In genomic region chr14:49945448-49946319, GRCh38 we compare ENCODE assay signal across 9 cellular contexts. TPM values are rescaled to one million over a fixed set of nuclear protein-coding genes. Genes with fewer than 3 reads are reported as not detected.
DNase-seq lines count a peak whose midpoint lies in the region; ATAC-seq and TF ChIP-seq lines count a peak whose summit lies in the region.
"Had no signal": no experiment of that assay in that cellular context is flagged by ENCODE, and none has a peak within 500 bp of the region (broad histone marks: within the 10 kb centered on the region; RNA-seq: fewer than 3 reads in every experiment).

No MANE protein-coding gene starts in this region.

- H3K27ac ChIP-seq in dorsolateral prefrontal cortex (peak overlapping the region in 35 of 59 donors; percentile 5 to 73 (median 46)), trophoblast cell (ENCODE audit: low read depth, low read length) (peak overlapping the region; percentile 35)

- H2AK5ac ChIP-seq in trophoblast cell (ENCODE audit: low read length): peak overlapping the region; percentile 59

- peak overlapping the region; percentile 71 for H2BK5ac ChIP-seq in trophoblast cell (ENCODE audit: low read depth, low read length, poor library complexity)

- peaks cover 12% of the 10 kb centered on the region for H3K79me1 ChIP-seq in trophoblast cell (ENCODE audit: low read length)

- H2BK120ac ChIP-seq in trophoblast cell (ENCODE audit: insufficient read depth, low read length, poor library complexity): peak overlapping the region; percentile 94

- no peaks in the 10 kb centered on the region for H3K9me3 ChIP-seq in trophoblast cell (ENCODE audit: insufficient read depth, low read depth, low read length)

- DNase-seq in EH (ENCODE audit: low read depth) (peak; percentile 57), RPMI7951 (ENCODE audit: low read depth) (peak; percentile 19), dorsolateral prefrontal cortex (no peak), trophoblast cell (no peak), dermis blood vessel endothelial cell (no peak), left lobe of liver (ENCODE audit: low spot score) (no peak), DMS53 (lab: John Stamatoyannopoulos, UW) (no peak)
- DNase-seq: activated gamma-delta T cell treated with Interleukin-2 at 50 U/mL for 16 hours; stimulated activated CD4-positive, alpha-beta T cell treated with anti-CD3 and anti-CD28 coated beads, Interleukin-12 subunit alpha, Interleukin-12 subunit beta, amount 100 ng/mL, for 4 hours had no signal

- peaks cover 2% of the 10 kb centered on the region for H3K79me2 ChIP-seq in trophoblast cell (ENCODE audit: control insufficient read depth, insufficient read depth, low read length, poor library complexity)

- H3K4ac ChIP-seq in trophoblast cell (ENCODE audit: low read depth, low read length): peak overlapping the region; percentile 74

- no CpG with 5 or more reads among the region's 8 CpGs for WGBS in trophoblast cell (ENCODE audit: extremely low coverage, insufficient coverage, insufficient read length)

- no peak overlapping the region for H4K12ac ChIP-seq in trophoblast cell (ENCODE audit: low read depth, low read length)

- no peak overlapping the region for H3K4me3 ChIP-seq in dorsolateral prefrontal cortex
- H3K4me3 ChIP-seq in trophoblast cell (ENCODE audit: low read depth, low read length): no peak overlapping the region

- intact Hi-C loops in dorsolateral prefrontal cortex (cut with DNase I): no loop called here

- no peaks in the 10 kb centered on the region for H3K36me3 ChIP-seq in trophoblast cell (ENCODE audit: control insufficient read depth in 1 of 2, insufficient read depth in 2 of 2, low read length in 2 of 2)

- peak overlapping the region; percentile 93 for H2BK12ac ChIP-seq in trophoblast cell (ENCODE audit: low read length)

- peak overlapping the region; percentile 82 for H3K14ac ChIP-seq in trophoblast cell (ENCODE audit: low read length)

- no peak for ATAC-seq in left lobe of liver

- H3K18ac ChIP-seq in trophoblast cell (ENCODE audit: low read length): peak overlapping the region; percentile 94

- H3K4me2 ChIP-seq in trophoblast cell (ENCODE audit: low read length): no peak overlapping the region

- no peak overlapping the region for H3K23ac ChIP-seq in trophoblast cell (ENCODE audit: low read length)

- H4K8ac ChIP-seq in trophoblast cell (ENCODE audit: low read depth, low read length): peak overlapping the region; percentile 84

- peak overlapping the region; percentile 53 for H2AFZ ChIP-seq in trophoblast cell (ENCODE audit: insufficient read depth, low read length, poor library complexity)

- no peak overlapping the region for H3K9ac ChIP-seq in trophoblast cell (ENCODE audit: low read length)

- H3K27me3 ChIP-seq in dorsolateral prefrontal cortex (no peaks in the 10 kb centered on the region), trophoblast cell (ENCODE audit: insufficient read depth, low read length) (no peaks in the 10 kb centered on the region)

- H4K91ac ChIP-seq in trophoblast cell (ENCODE audit: low read depth, low read length): peak overlapping the region; percentile 89

- no peak for TF ChIP-seq CTCF in dorsolateral prefrontal cortex (IDR thresholded peaks at IDR 0.05 in 54 of 56, conservative IDR thresholded peaks at IDR 0.05 in 2 of 56; ENCODE audit: low read depth in 1 of 56, partially characterized antibody in 56 of 56)

- H3K4me1 ChIP-seq in trophoblast cell (ENCODE audit: control insufficient read depth in 1 of 2, insufficient read depth in 2 of 2, low read length in 2 of 2): peaks cover 8 to 10% of the 10 kb centered on the region in 2 experiments

RNA-seq across cellular contexts. Expression of gene ARF6, which starts 52.8 kb away (rescaled TPM):
- 48.4 and 51.5 TPM in 2 replicates for total RNA-seq in RPMI7951 (2014; rRNA removed; shearing (Covaris generic))
- total RNA-seq in dorsolateral prefrontal cortex (10 to 100 TPM; 16.6 to 28.7 (median 22.5) TPM), dermis blood vessel endothelial cell (64.7 and 66.6 TPM in 2 replicates), left lobe of liver (20.9 TPM)
- polyA plus RNA-seq in trophoblast cell (2013): 153 and 154 TPM in 2 replicates

Comparison
In these comparisons a context has a peak if more than half of its experiments do, and no peak if none do; other contexts are left out.
1. DNase-seq: peak in EH (single experiment) and RPMI7951 (single experiment); none in dorsolateral prefrontal cortex (0 of 10), trophoblast cell (0 of 2), dermis blood vessel endothelial cell (single experiment), left lobe of liver (single experiment) and DMS53 (single experiment).